In genomic region chr13:96449920-96450319, GRCh38 we compare ENCODE assay signal across 26 cellular contexts.
"Had no signal": no experiment of that assay in that cellular context is flagged by ENCODE, and none has a peak within 500 bp of the region (broad histone marks: within the 10 kb centered on the region; RNA-seq: fewer than 3 reads in every experiment).

No MANE protein-coding gene starts in this region.

- ATAC-seq: stimulated activated effector memory CD8-positive, alpha-beta T cell treated with anti-CD3 and anti-CD28 coated beads, Interleukin-12 subunit alpha, Interleukin-12 subunit beta, amount 100 ng/mL, for 72 hours; stimulated activated memory B cell treated with anti-CD40 and anti-IgM and Interleukin-4, amounts not matched to agents 10 μg/mL and 1 μg/mL and 100 μg/mL, for 72 hours; stimulated activated naive B cell treated with anti-CD40 and anti-IgM and Interleukin-4, amounts not matched to agents 10 μg/mL and 1 μg/mL and 100 μg/mL, for 72 hours; stimulated activated naive CD8-positive, alpha-beta T cell treated with anti-CD3 and anti-CD28 coated beads, Interleukin-15, amount 100 ng/mL, for 72 hours; stimulated activated naive CD8-positive, alpha-beta T cell treated with anti-CD3 and anti-CD28 coated beads, Interleukin-15, Interleukin-2, amounts not matched to agents 100 U/mL and 50 U/mL, for 24 hours; upper lobe of right lung had no signal

- H3K27ac ChIP-seq: stomach, suprapubic skin, testis, thoracic aorta, thyroid gland, tibial artery, tibial nerve, transverse colon, upper lobe of left lung, upper lobe of right lung, uterus, vagina had no signal

- H3K4me1 ChIP-seq: stomach, suprapubic skin, testis, thyroid gland, tibial nerve, transverse colon, upper lobe of left lung, upper lobe of right lung, uterus, vagina had no signal

- DNase-seq: stimulated activated CD4-positive, alpha-beta T cell treated with anti-CD3 and anti-CD28 coated beads, Interleukin-2, amount 100 ng/mL, for 48 hours; stimulated activated CD4-positive, alpha-beta T cell treated with anti-CD3 and anti-CD28 coated beads, Interleukin-4, amount 100 ng/mL, for 1 hour; stimulated activated CD4-positive, alpha-beta T cell treated with anti-CD3 and anti-CD28 coated beads, Interleukin-4, amount 100 ng/mL, for 24 hours; stimulated activated CD4-positive, alpha-beta T cell treated with anti-CD3 and anti-CD28 coated beads, Interleukin-4, amount 100 ng/mL, for 4 hours; stimulated activated CD8-positive, alpha-beta memory T cell treated with anti-CD3 and anti-CD28 coated beads, Interleukin-4, amount 100 ng/mL, for 48 hours; stimulated activated naive B cell treated with anti-CD40 and anti-IgM and Interleukin-4, amounts not matched to agents 10 μg/mL and 1 μg/mL and 100 μg/mL, for 72 hours; stimulated activated naive CD4-positive, alpha-beta T cell; stimulated activated naive CD4-positive, alpha-beta T cell treated with Interleukin-2 at 50 U/mL for 16 hours; stimulated activated naive CD8-positive, alpha-beta T cell treated with anti-CD3 and anti-CD28 coated beads, Interleukin-15, amount 100 ng/mL, for 72 hours; stimulated activated naive CD8-positive, alpha-beta T cell treated with anti-CD3 and anti-CD28 coated beads, Interleukin-15, Interleukin-2, amounts not matched to agents 100 U/mL and 50 U/mL, for 24 hours; stomach; substantia nigra; testis; thyroid gland; tibial artery; transverse colon; trophoblast cell; upper lobe of left lung; upper lobe of right lung; uterus had no signal

- H3K4me3 ChIP-seq: stomach, suprapubic skin, testis, thoracic aorta, thyroid gland, tibial artery, tibial nerve, transverse colon, upper lobe of left lung, upper lobe of right lung, uterus, vagina had no signal

- H3K27me3 ChIP-seq: stomach, suprapubic skin, testis, thyroid gland, tibial artery, tibial nerve, transverse colon, upper lobe of left lung, upper lobe of right lung, uterus, vagina had no signal

- H3K9me3 ChIP-seq: stomach, suprapubic skin, testis, thoracic aorta, thyroid gland, tibial artery, tibial nerve, transverse colon, upper lobe of left lung, upper lobe of right lung, uterus, vagina had no signal

- H3K36me3 ChIP-seq: stomach, suprapubic skin, thoracic aorta, thyroid gland, tibial artery, tibial nerve, transverse colon, upper lobe of left lung, upper lobe of right lung, uterus, vagina had no signal
